Comparison of ENCODE assay signal across 24 cellular contexts in genomic region chr1:228011721-228012311, GRCh38. TPM values are rescaled to one million over a fixed set of nuclear protein-coding genes. Genes with fewer than 3 reads are reported as not detected.
DNase-seq lines count a peak whose midpoint lies in the region; ATAC-seq and TF ChIP-seq lines count a peak whose summit lies in the region.
"Had no signal": no experiment of that assay in that cellular context is flagged by ENCODE, and none has a peak within 500 bp of the region (broad histone marks: within the 10 kb centered on the region; RNA-seq: fewer than 3 reads in every experiment).

No MANE protein-coding gene starts in this region.

- peaks cover 0 to 11% (median 3%) of the 10 kb centered on the region in 4 donors for H3K4me1 ChIP-seq in Peyer's patch
- H3K4me1 ChIP-seq in esophagus muscularis mucosa: peaks cover 0 to 10% (median 7%) of the 10 kb centered on the region in 4 donors
- H3K4me1 ChIP-seq in sigmoid colon: peaks cover 0 to 8% (median 6%) of the 10 kb centered on the region in 4 donors

- H3K27me3 ChIP-seq in Peyer's patch (peaks cover 0 to 14% of the 10 kb centered on the region in 2 donors), esophagus muscularis mucosa (peaks cover 0 to 83% (median 20%) of the 10 kb centered on the region in 4 donors), sigmoid colon (peaks cover 20 to 47% (median 29%) of the 10 kb centered on the region in 3 donors)

- H3K4me3 Mint-ChIP-seq in activated CD8-positive, alpha-beta memory T cell treated with anti-CD3 and anti-CD28 coated beads, Interleukin-2, amount 10 ng/mL, durations not matched to agents 7 days and 5 days: no peak overlapping the region
- H3K4me3 Mint-ChIP-seq: activated T-cell treated with anti-CD3 and anti-CD28 coated beads, Interleukin-2, amount 50 U/mL, for 72 hours had no signal

- TF ChIP-seq POLR2A in Peyer's patch (IDR thresholded peaks at IDR 0.05): no peak
- no peak for TF ChIP-seq POLR2A in esophagus muscularis mucosa (IDR thresholded peaks at IDR 0.05; ENCODE audit: low read depth)
- TF ChIP-seq POLR2A in sigmoid colon (IDR thresholded peaks at IDR 0.05): no peak

- no peaks in the 10 kb centered on the region for H3K9me3 Mint-ChIP-seq in activated CD8-positive, alpha-beta memory T cell treated with anti-CD3 and anti-CD28 coated beads, Interleukin-2, amount 10 ng/mL, durations not matched to agents 7 days and 5 days (ENCODE audit: low read depth)
- H3K9me3 Mint-ChIP-seq: activated naive CD4-positive, alpha-beta T cell treated with anti-CD3 and anti-CD28 coated beads, Interleukin-2, amount 50 U/mL, for 24 hours; activated T-cell treated with anti-CD3 and anti-CD28 coated beads, Interleukin-2, amount 50 U/mL, for 72 hours had no signal

- CTCF ChIA-PET in activated CD8-positive, alpha-beta memory T cell treated with anti-CD3 and anti-CD28 coated beads, Interleukin-2, amount 10 ng/mL, durations not matched to agents 7 days and 5 days (lab: Charles Lee): no interaction called here

- no peak for ATAC-seq in activated CD8-positive, alpha-beta memory T cell treated with anti-CD3 and anti-CD28 coated beads, Interleukin-2, amount 10 ng/mL, durations not matched to agents 7 days and 5 days
- no peak for ATAC-seq in GM21515 (IDR thresholded peaks at IDR 0.05; ENCODE audit: unreplicated experiment)
- ATAC-seq: activated T-cell treated with anti-CD3 and anti-CD28 coated beads, Interleukin-2, amount 50 U/mL, for 72 hours; heart left ventricle had no signal

- intact Hi-C loops in esophagus muscularis mucosa (cut with DNase I) (no loop called here), sigmoid colon (cut with DNase I) (no loop called here)

- 75% methylated on average over 11 of the region's 16 CpGs for WGBS in esophagus muscularis mucosa
- WGBS in sigmoid colon, 2 donors: 84 to 88% methylated on average over 16 of the region's 16 CpGs

- peaks cover 41% of the 10 kb centered on the region for H3K27me3 Mint-ChIP-seq in activated CD8-positive, alpha-beta memory T cell treated with anti-CD3 and anti-CD28 coated beads, Interleukin-2, amount 10 ng/mL, durations not matched to agents 7 days and 5 days

- H3K36me3 Mint-ChIP-seq in activated CD8-positive, alpha-beta memory T cell treated with anti-CD3 and anti-CD28 coated beads, Interleukin-2, amount 10 ng/mL, durations not matched to agents 7 days and 5 days: no peaks in the 10 kb centered on the region
- H3K36me3 Mint-ChIP-seq: activated naive CD4-positive, alpha-beta T cell treated with anti-CD3 and anti-CD28 coated beads, Interleukin-2, amount 50 U/mL, for 24 hours had no signal

- H3K27ac ChIP-seq in Peyer's patch (no peak overlapping the region), esophagus muscularis mucosa (replicated peaks in 1 of 4) (no peak overlapping the region), sigmoid colon (no peak overlapping the region)
- H3K27ac ChIP-seq: A549, heart left ventricle, VCaP had no signal

- no peak overlapping the region for H3K27ac Mint-ChIP-seq in activated CD8-positive, alpha-beta memory T cell treated with anti-CD3 and anti-CD28 coated beads, Interleukin-2, amount 10 ng/mL, durations not matched to agents 7 days and 5 days
- H3K27ac Mint-ChIP-seq: activated T-cell treated with anti-CD3 and anti-CD28 coated beads, Interleukin-2, amount 50 U/mL, for 72 hours had no signal

- no peak for TF ChIP-seq CTCF in Peyer's patch (IDR thresholded peaks at IDR 0.05)
- TF ChIP-seq CTCF in esophagus muscularis mucosa (IDR thresholded peaks at IDR 0.05): no peak
- no peak for TF ChIP-seq CTCF in sigmoid colon (IDR thresholded peaks at IDR 0.05)

- H3K36me3 ChIP-seq in Peyer's patch (no peaks in the 10 kb centered on the region), esophagus muscularis mucosa (no peaks in the 10 kb centered on the region), sigmoid colon (no peaks in the 10 kb centered on the region)
- H3K36me3 ChIP-seq: heart left ventricle had no signal

- peaks cover 7% of the 10 kb centered on the region for H3K4me1 Mint-ChIP-seq in activated CD8-positive, alpha-beta memory T cell treated with anti-CD3 and anti-CD28 coated beads, Interleukin-2, amount 10 ng/mL, durations not matched to agents 7 days and 5 days

- H3K4me3 ChIP-seq in Peyer's patch: no peak overlapping the region
- no peak overlapping the region for H3K4me3 ChIP-seq in esophagus muscularis mucosa
- no peak overlapping the region for H3K4me3 ChIP-seq in sigmoid colon
- H3K4me3 ChIP-seq: A549, heart left ventricle had no signal

- TF ChIP-seq EP300 in esophagus muscularis mucosa (IDR thresholded peaks at IDR 0.05) (no peak), sigmoid colon (IDR thresholded peaks at IDR 0.05) (no peak)

- H3K9me3 ChIP-seq in Peyer's patch (no peaks in the 10 kb centered on the region), esophagus muscularis mucosa (no peaks in the 10 kb centered on the region), sigmoid colon (no peaks in the 10 kb centered on the region)
- H3K9me3 ChIP-seq: A549, heart left ventricle had no signal

- DNase-seq in activated CD8-positive, alpha-beta memory T cell treated with anti-CD3 and anti-CD28 coated beads, Interleukin-2, amount 10 ng/mL, durations not matched to agents 7 days and 5 days: peak; percentile 27
- DNase-seq in activated CD8-positive, alpha-beta memory T cell treated with anti-CD3 and anti-CD28 coated beads for 24 hours: no peak
- DNase-seq in Peyer's patch (peak in 2 of 3 donors; percentile 5 to 28), esophagus muscularis mucosa (ENCODE audit: extremely low spot score) (peak; percentile 84), sigmoid colon (peak; percentile 54), DMS 273 treated with DMSO at 0.1 percent for 48 hours (lab: John Stamatoyannopoulos, UW) (no peak), NCI-H524 treated with DMSO at 0.1 percent for 48 hours (lab: John Stamatoyannopoulos, UW) (no peak)
- DNase-seq: activated T-cell treated with anti-CD3 and anti-CD28 coated beads, Interleukin-2, amount 50 U/mL, for 72 hours; C1 segment of cervical spinal cord; Calu3; KG1; MV-4-11; NCI-H1694 treated with DMSO at 0.1 percent for 48 hours; nucleus accumbens; stimulated activated CD4-positive, alpha-beta T cell treated with anti-CD3 and anti-CD28 coated beads, Interleukin-15, amount 100 ng/mL, for 24 hours; T-helper 2 cell had no signal

RNA-seq across cellular contexts. Expression of gene WNT3A, which starts 5.0 kb away (rescaled TPM):
- not detected for total RNA-seq in activated CD8-positive, alpha-beta memory T cell treated with anti-CD3 and anti-CD28 coated beads, Interleukin-2, amount 10 ng/mL, durations not matched to agents 7 days and 5 days
- total RNA-seq in Peyer's patch: not detected
- not detected for total RNA-seq in esophagus muscularis mucosa
- total RNA-seq in sigmoid colon: not detected
- under 1 TPM in 1 of 3 donors, not detected in 2; 0.01 TPM for polyA plus RNA-seq in sigmoid colon
- total RNA-seq: activated T-cell treated with anti-CD3 and anti-CD28 coated beads, Interleukin-2, amount 50 U/mL, for 72 hours; Calu3; H4; heart left ventricle; HT1080; SK-MEL-5 had no signal
- polyA plus RNA-seq: A549, heart left ventricle had no signal

Comparison
In these comparisons a context has a peak if more than half of its experiments do, and no peak if none do; other contexts are left out.
1. DNase-seq: peak in activated CD8-positive, alpha-beta memory T cell treated with anti-CD3 and anti-CD28 coated beads, Interleukin-2, amount 10 ng/mL, durations not matched to agents 7 days and 5 days (single experiment), Peyer's patch (2 of 3), esophagus muscularis mucosa (single experiment) and sigmoid colon (single experiment); none in activated CD8-positive, alpha-beta memory T cell treated with anti-CD3 and anti-CD28 coated beads for 24 hours (single experiment), DMS 273 treated with DMSO at 0.1 percent for 48 hours (single experiment) and NCI-H524 treated with DMSO at 0.1 percent for 48 hours (single experiment).